ENCODE assay signal across 15 cellular contexts in the genomic region with DNA sequence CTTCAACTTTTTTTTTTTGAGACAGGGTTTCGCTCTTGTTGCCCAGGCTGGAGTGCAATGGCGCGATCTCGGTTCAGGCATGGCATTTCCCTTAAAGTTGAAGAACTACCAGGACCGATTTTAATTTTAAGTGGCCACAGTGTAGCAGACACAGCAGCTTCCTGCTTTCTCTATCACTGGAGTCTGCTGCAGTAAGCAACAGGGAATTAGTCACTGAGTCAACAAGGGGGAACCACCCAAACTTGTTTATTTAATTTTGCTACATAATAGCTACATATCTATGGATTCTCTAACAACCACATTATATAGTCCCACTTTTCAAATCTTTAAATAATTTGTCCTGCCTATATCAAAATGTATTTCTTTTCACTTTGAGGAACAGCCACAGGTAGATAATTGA. TPM values are rescaled to one million over a fixed set of nuclear protein-coding genes. Genes with fewer than 3 reads are reported as not detected.
"Had no signal": no experiment of that assay in that cellular context is flagged by ENCODE, and none has a peak within 500 bp of the region (broad histone marks: within the 10 kb centered on the region; RNA-seq: fewer than 3 reads in every experiment).

No MANE protein-coding gene starts in this region.

- H3K36me3 ChIP-seq: thoracic aorta had no signal

- H3K4me3 ChIP-seq: lung, thoracic aorta had no signal

- ATAC-seq: left cardiac atrium; naive thymus-derived CD8-positive, alpha-beta T cell had no signal

- DNase-seq: activated CD4-positive, alpha-beta memory T cell treated with anti-CD3 and anti-CD28 coated beads for 36 hours; activated CD4-positive, alpha-beta T cell treated with anti-CD3 and anti-CD28 coated beads for 1 hour; activated naive CD8-positive, alpha-beta T cell treated with anti-CD3 and anti-CD28 coated beads, Interleukin-2, amount 10 ng/mL, durations not matched to agents 7 days and 5 days; central memory CD4-positive, alpha-beta T cell; cortex of kidney; effector CD8-positive, alpha-beta T cell; glutamatergic neuron; left cardiac atrium; stimulated activated CD4-positive, alpha-beta T cell treated with anti-CD3 and anti-CD28 coated beads, Interleukin-15, amount 100 ng/mL, for 24 hours; stimulated activated CD4-positive, alpha-beta T cell treated with anti-CD3 and anti-CD28 coated beads, Interleukin-4, amount 100 ng/mL, for 24 hours; T-helper 9 cell had no signal

RNA-seq across cellular contexts. Expression of gene TNNI3K, which starts 12.5 kb away (rescaled TPM):
- total RNA-seq: lung had no signal

RNA-seq across cellular contexts. Expression of gene LRRIQ3, which starts 24.7 kb away (rescaled TPM):
- total RNA-seq: epithelial cell of proximal tubule had no signal
